ENCODE assay signal across 21 cellular contexts in the genomic region with DNA sequence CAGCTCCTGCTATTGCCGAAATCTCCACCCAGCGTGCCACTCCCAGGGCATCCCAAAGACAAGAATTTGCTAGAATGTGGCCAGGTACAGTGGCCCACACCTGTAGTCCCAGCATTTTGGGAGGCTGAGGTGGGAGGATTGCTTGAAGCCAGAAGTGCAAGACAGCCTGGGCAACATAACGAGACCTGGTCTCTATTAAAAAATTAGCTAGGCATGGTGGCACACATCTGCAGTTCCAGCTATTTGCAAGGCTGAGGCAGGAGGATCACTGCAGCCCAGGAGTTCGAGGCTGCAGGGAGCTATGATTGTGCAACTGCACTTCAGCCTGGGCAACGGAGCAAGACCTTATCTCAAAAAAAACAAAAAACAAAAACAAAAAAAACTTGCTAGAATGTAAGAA.
DNase-seq lines count a peak whose midpoint lies in the region; ATAC-seq and TF ChIP-seq lines count a peak whose summit lies in the region.
"Had no signal": no experiment of that assay in that cellular context is flagged by ENCODE, and none has a peak within 500 bp of the region (broad histone marks: within the 10 kb centered on the region; RNA-seq: fewer than 3 reads in every experiment).

No MANE protein-coding gene starts in this region.

- no peak for ATAC-seq in activated naive CD8-positive, alpha-beta T cell treated with anti-CD3 and anti-CD28 coated beads, Interleukin-2, amount 10 ng/mL, durations not matched to agents 7 days and 5 days (ENCODE audit: low read depth)
- no peak for ATAC-seq in stimulated activated memory B cell treated with anti-CD40 and anti-IgM and Interleukin-4, amounts not matched to agents 10 μg/mL and 1 μg/mL and 100 μg/mL, for 72 hours
- ATAC-seq in HG02642 (IDR thresholded peaks at IDR 0.05; ENCODE audit: poor library complexity, unreplicated experiment), result no peak
- ATAC-seq: Right ventricle myocardium inferior; stimulated activated naive B cell treated with anti-CD40 and anti-IgM and Interleukin-4, amounts not matched to agents 10 μg/mL and 1 μg/mL and 100 μg/mL, for 72 hours; upper lobe of right lung had no signal

- H3K9me3 ChIP-seq in SU-DHL-6 (ENCODE audit: insufficient read depth, low read length), result no peaks in the 10 kb centered on the region
- H3K9me3 ChIP-seq: left ventricle myocardium inferior, upper lobe of right lung had no signal

- POLR2A ChIA-PET in activated naive CD8-positive, alpha-beta T cell treated with anti-CD3 and anti-CD28 coated beads, Interleukin-2, amount 10 ng/mL, durations not matched to agents 7 days and 5 days (lab: Charles Lee), result interaction anchor here (0.9 kb wide), 1 partner anchor 12 kb away, joined by 3 read pairs; no protein-coding TSS in a partner anchor

- no peaks in the 10 kb centered on the region for H3K27me3 ChIP-seq in SU-DHL-6 (ENCODE audit: low read length)
- H3K27me3 ChIP-seq: upper lobe of right lung had no signal

- no peaks in the 10 kb centered on the region for H3K9me2 ChIP-seq in SU-DHL-6 (replicated peaks; ENCODE audit: insufficient read depth, low read length)

- peak overlapping the region; percentile 64 for H3K4me2 ChIP-seq in SU-DHL-6 (ENCODE audit: low read depth, low read length, poor library complexity, severe bottlenecking)

- no peaks in the 10 kb centered on the region for H3K9me3 Mint-ChIP-seq in activated T-cell treated with anti-CD3 and anti-CD28 coated beads, Interleukin-2, amount 50 U/mL, for 24 hours
- no peaks in the 10 kb centered on the region for H3K9me3 Mint-ChIP-seq in activated naive CD8-positive, alpha-beta T cell treated with anti-CD3 and anti-CD28 coated beads, Interleukin-2, amount 10 ng/mL, durations not matched to agents 7 days and 5 days
- H3K9me3 Mint-ChIP-seq in stimulated activated memory B cell treated with anti-CD40 and anti-IgM and Interleukin-4, amounts not matched to agents 10 μg/mL and 1 μg/mL and 100 μg/mL, for 72 hours, result no peaks in the 10 kb centered on the region
- H3K9me3 Mint-ChIP-seq: dendritic cell treated with granulocyte-macrophage colony-stimulating factor and Interleukin-4, amounts not matched to agents 40 ng/mL and 50 ng/mL, for 4 days; stimulated activated naive B cell treated with anti-CD40 and anti-IgM and Interleukin-4, amounts not matched to agents 10 μg/mL and 1 μg/mL and 100 μg/mL, for 72 hours had no signal

- no peaks in the 10 kb centered on the region for H3K27me3 Mint-ChIP-seq in activated T-cell treated with anti-CD3 and anti-CD28 coated beads, Interleukin-2, amount 50 U/mL, for 24 hours
- no peaks in the 10 kb centered on the region for H3K27me3 Mint-ChIP-seq in activated naive CD8-positive, alpha-beta T cell treated with anti-CD3 and anti-CD28 coated beads, Interleukin-2, amount 10 ng/mL, durations not matched to agents 7 days and 5 days
- no peaks in the 10 kb centered on the region for H3K27me3 Mint-ChIP-seq in stimulated activated memory B cell treated with anti-CD40 and anti-IgM and Interleukin-4, amounts not matched to agents 10 μg/mL and 1 μg/mL and 100 μg/mL, for 72 hours
- H3K27me3 Mint-ChIP-seq: stimulated activated naive B cell treated with anti-CD40 and anti-IgM and Interleukin-4, amounts not matched to agents 10 μg/mL and 1 μg/mL and 100 μg/mL, for 72 hours had no signal

- no peaks in the 10 kb centered on the region; the same call in 1 of the 2 replicates for H3K79me2 ChIP-seq in SU-DHL-6 (ENCODE audit: insufficient read depth, low read length)
- H3K79me2 ChIP-seq: parathyroid adenoma had no signal

- H3K4me3 ChIP-seq in SU-DHL-6 (ENCODE audit: insufficient read depth, low read length, poor library complexity, severe bottlenecking), result peak overlapping the region; percentile 12
- H3K4me3 ChIP-seq: left ventricle myocardium inferior, upper lobe of right lung had no signal

- H4K20me1 ChIP-seq in SU-DHL-6 (ENCODE audit: low read depth, low read length), result no peaks in the 10 kb centered on the region

- TF ChIP-seq CTCF in SU-DHL-6 (IDR thresholded peaks at IDR 0.05; ENCODE audit: insufficient read depth, low read length, poor library complexity, severe bottlenecking), result no peak

- H3K36me3 Mint-ChIP-seq in activated T-cell treated with anti-CD3 and anti-CD28 coated beads, Interleukin-2, amount 50 U/mL, for 24 hours (ENCODE audit: low read depth), result peaks cover 39% of the 10 kb centered on the region
- H3K36me3 Mint-ChIP-seq in activated naive CD8-positive, alpha-beta T cell treated with anti-CD3 and anti-CD28 coated beads, Interleukin-2, amount 10 ng/mL, durations not matched to agents 7 days and 5 days, result peaks cover 2% of the 10 kb centered on the region
- H3K36me3 Mint-ChIP-seq in stimulated activated memory B cell treated with anti-CD40 and anti-IgM and Interleukin-4, amounts not matched to agents 10 μg/mL and 1 μg/mL and 100 μg/mL, for 72 hours, result no peaks in the 10 kb centered on the region
- H3K36me3 Mint-ChIP-seq: brain; stimulated activated naive B cell treated with anti-CD40 and anti-IgM and Interleukin-4, amounts not matched to agents 10 μg/mL and 1 μg/mL and 100 μg/mL, for 72 hours had no signal

- H3K4me3 Mint-ChIP-seq in activated T-cell treated with anti-CD3 and anti-CD28 coated beads, Interleukin-2, amount 50 U/mL, for 24 hours, result peak overlapping the region; percentile 86
- H3K4me3 Mint-ChIP-seq in activated naive CD8-positive, alpha-beta T cell treated with anti-CD3 and anti-CD28 coated beads, Interleukin-2, amount 10 ng/mL, durations not matched to agents 7 days and 5 days, result peak overlapping the region; percentile 77
- no peak overlapping the region for H3K4me3 Mint-ChIP-seq in stimulated activated memory B cell treated with anti-CD40 and anti-IgM and Interleukin-4, amounts not matched to agents 10 μg/mL and 1 μg/mL and 100 μg/mL, for 72 hours
- H3K4me3 Mint-ChIP-seq: brain; dendritic cell treated with granulocyte-macrophage colony-stimulating factor and Interleukin-4, amounts not matched to agents 40 ng/mL and 50 ng/mL, for 4 days had no signal

- peak overlapping the region; percentile 97 for H3K27ac Mint-ChIP-seq in activated T-cell treated with anti-CD3 and anti-CD28 coated beads, Interleukin-2, amount 50 U/mL, for 24 hours
- peak overlapping the region; percentile 95 for H3K27ac Mint-ChIP-seq in activated naive CD8-positive, alpha-beta T cell treated with anti-CD3 and anti-CD28 coated beads, Interleukin-2, amount 10 ng/mL, durations not matched to agents 7 days and 5 days
- H3K27ac Mint-ChIP-seq in stimulated activated memory B cell treated with anti-CD40 and anti-IgM and Interleukin-4, amounts not matched to agents 10 μg/mL and 1 μg/mL and 100 μg/mL, for 72 hours, result peak overlapping the region; percentile 91
- H3K27ac Mint-ChIP-seq: brain; dendritic cell treated with granulocyte-macrophage colony-stimulating factor and Interleukin-4, amounts not matched to agents 40 ng/mL and 50 ng/mL, for 4 days had no signal

- H3K4me1 Mint-ChIP-seq in activated T-cell treated with anti-CD3 and anti-CD28 coated beads, Interleukin-2, amount 50 U/mL, for 24 hours (ENCODE audit: low read depth), result peaks cover 83% of the 10 kb centered on the region
- peaks cover 59% of the 10 kb centered on the region for H3K4me1 Mint-ChIP-seq in activated naive CD8-positive, alpha-beta T cell treated with anti-CD3 and anti-CD28 coated beads, Interleukin-2, amount 10 ng/mL, durations not matched to agents 7 days and 5 days
- H3K4me1 Mint-ChIP-seq in stimulated activated memory B cell treated with anti-CD40 and anti-IgM and Interleukin-4, amounts not matched to agents 10 μg/mL and 1 μg/mL and 100 μg/mL, for 72 hours, result peaks cover 53% of the 10 kb centered on the region

- H3K27ac ChIP-seq in SU-DHL-6 (ENCODE audit: low read depth, low read length), result peak overlapping the region; percentile 93
- H3K27ac ChIP-seq: left ventricle myocardium inferior, parathyroid adenoma had no signal

- no peaks in the 10 kb centered on the region for H3K36me3 ChIP-seq in SU-DHL-6 (ENCODE audit: low read length)
- H3K36me3 ChIP-seq: left ventricle myocardium inferior, upper lobe of right lung had no signal

- DNase-seq in activated T-cell treated with anti-CD3 and anti-CD28 coated beads, Interleukin-2, amount 50 U/mL, for 24 hours, result no peak
- DNase-seq in activated T-cell treated with anti-CD3 and anti-CD28 coated beads for 4 hours (no peak), pons (ENCODE audit: low spot score) (no peak), NCI-H526 treated with DMSO at 0.1 percent for 48 hours (lab: John Stamatoyannopoulos, UW) (no peak)
- no peak for DNase-seq in activated naive CD8-positive, alpha-beta T cell treated with anti-CD3 and anti-CD28 coated beads, Interleukin-2, amount 10 ng/mL, durations not matched to agents 7 days and 5 days
- DNase-seq: activated gamma-delta T cell; erythroblast; KG1; left ventricle myocardium inferior; NCI-H1417; NCI-H345; small intestine; stimulated activated naive B cell treated with anti-CD40 and anti-IgM and Interleukin-4, amounts not matched to agents 10 μg/mL and 1 μg/mL and 100 μg/mL, for 72 hours; upper lobe of right lung had no signal

- peak overlapping the region; percentile 60 for H3K9ac ChIP-seq in SU-DHL-6 (ENCODE audit: low read length)
- H3K9ac ChIP-seq: parathyroid adenoma had no signal

- H2AFZ ChIP-seq in SU-DHL-6 (ENCODE audit: low read depth, low read length, severe bottlenecking), result no peak overlapping the region
- H2AFZ ChIP-seq: parathyroid adenoma had no signal

- peaks cover 52% of the 10 kb centered on the region for H3F3A ChIP-seq in SU-DHL-6 (ENCODE audit: insufficient read depth)
